ENCODE assay signal across 1 cellular context in the genomic region with DNA sequence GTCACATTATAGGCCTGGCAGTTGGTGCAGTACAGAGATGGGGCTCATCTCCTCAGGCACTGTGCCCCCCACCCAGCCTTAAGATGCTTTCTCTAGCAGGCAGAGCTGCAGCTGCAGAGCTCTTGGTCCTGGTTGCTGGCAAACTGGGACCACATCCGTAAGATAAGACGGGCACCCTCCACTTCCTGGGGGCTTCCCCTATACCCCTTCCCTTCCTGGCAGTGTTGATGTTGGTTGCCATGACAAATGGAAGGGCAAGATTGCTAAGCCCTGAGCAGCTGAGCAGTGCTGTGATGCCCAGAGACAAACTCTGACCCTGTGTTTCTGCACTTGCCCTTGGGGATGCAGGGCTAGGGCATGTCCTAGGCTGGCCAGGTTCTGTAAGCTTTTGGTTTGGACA.
TF ChIP-seq lines count a peak whose summit lies in the region.

No MANE protein-coding gene starts in this region.

TF ChIP-seq in H1, 55 proteins besides CTCF, POLR2A, EP300 and RAD21 (continued from another document):
- TF ChIP-seq KDM5A (IDR thresholded peaks at IDR 0.05; ENCODE audit: low read length), result no peak
- no peak for TF ChIP-seq SIRT6 (IDR thresholded peaks at IDR 0.05; ENCODE audit: low read length)
- TF ChIP-seq, protein P1, sequence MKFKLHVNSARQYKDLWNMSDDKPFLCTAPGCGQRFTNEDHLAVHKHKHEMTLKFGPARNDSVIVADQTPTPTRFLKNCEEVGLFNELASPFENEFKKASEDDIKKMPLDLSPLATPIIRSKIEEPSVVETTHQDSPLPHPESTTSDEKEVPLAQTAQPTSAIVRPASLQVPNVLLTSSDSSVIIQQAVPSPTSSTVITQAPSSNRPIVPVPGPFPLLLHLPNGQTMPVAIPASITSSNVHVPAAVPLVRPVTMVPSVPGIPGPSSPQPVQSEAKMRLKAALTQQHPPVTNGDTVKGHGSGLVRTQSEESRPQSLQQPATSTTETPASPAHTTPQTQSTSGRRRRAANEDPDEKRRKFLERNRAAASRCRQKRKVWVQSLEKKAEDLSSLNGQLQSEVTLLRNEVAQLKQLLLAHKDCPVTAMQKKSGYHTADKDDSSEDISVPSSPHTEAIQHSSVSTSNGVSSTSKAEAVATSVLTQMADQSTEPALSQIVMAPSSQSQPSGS (IDR thresholded peaks at IDR 0.05; ENCODE audit: low read length), result no peak
- no peak for TF ChIP-seq ZNF274 (IDR thresholded peaks at IDR 0.05; ENCODE audit: borderline replicate concordance, extremely low read depth, low read length)
- no peak for TF ChIP-seq EGR1 (IDR thresholded peaks at IDR 0.05; ENCODE audit: borderline replicate concordance, low read depth, low read length)
- no peak for TF ChIP-seq SP1 (IDR thresholded peaks at IDR 0.05; ENCODE audit: low read depth, low read length)
- no peak for TF ChIP-seq TBP (IDR thresholded peaks at IDR 0.05; ENCODE audit: low read depth, low read length)
- no peak for TF ChIP-seq KDM4A (IDR thresholded peaks at IDR 0.05; ENCODE audit: low read depth, low read length, severe bottlenecking)
- no peak for TF ChIP-seq POLR2AphosphoS5 (IDR thresholded peaks at IDR 0.05; ENCODE audit: low read depth, low read length)
- no peak for TF ChIP-seq TAF1 (IDR thresholded peaks at IDR 0.05; ENCODE audit: low read depth, low read length)
- TF ChIP-seq CHD2 (IDR thresholded peaks at IDR 0.05; ENCODE audit: low read length), result no peak
- TF ChIP-seq BCL11A (IDR thresholded peaks at IDR 0.05; ENCODE audit: low read depth in 2 of 2, low read length in 2 of 2), result no peak
- no peak for TF ChIP-seq JUN (IDR thresholded peaks at IDR 0.05; ENCODE audit: low read depth, low read length)
- TF ChIP-seq SUZ12 (IDR thresholded peaks at IDR 0.05; ENCODE audit: low read length), result no peak
- no peak for TF ChIP-seq RFX5 (IDR thresholded peaks at IDR 0.05; ENCODE audit: borderline replicate concordance, low read depth, low read length)
